In the genomic region with DNA sequence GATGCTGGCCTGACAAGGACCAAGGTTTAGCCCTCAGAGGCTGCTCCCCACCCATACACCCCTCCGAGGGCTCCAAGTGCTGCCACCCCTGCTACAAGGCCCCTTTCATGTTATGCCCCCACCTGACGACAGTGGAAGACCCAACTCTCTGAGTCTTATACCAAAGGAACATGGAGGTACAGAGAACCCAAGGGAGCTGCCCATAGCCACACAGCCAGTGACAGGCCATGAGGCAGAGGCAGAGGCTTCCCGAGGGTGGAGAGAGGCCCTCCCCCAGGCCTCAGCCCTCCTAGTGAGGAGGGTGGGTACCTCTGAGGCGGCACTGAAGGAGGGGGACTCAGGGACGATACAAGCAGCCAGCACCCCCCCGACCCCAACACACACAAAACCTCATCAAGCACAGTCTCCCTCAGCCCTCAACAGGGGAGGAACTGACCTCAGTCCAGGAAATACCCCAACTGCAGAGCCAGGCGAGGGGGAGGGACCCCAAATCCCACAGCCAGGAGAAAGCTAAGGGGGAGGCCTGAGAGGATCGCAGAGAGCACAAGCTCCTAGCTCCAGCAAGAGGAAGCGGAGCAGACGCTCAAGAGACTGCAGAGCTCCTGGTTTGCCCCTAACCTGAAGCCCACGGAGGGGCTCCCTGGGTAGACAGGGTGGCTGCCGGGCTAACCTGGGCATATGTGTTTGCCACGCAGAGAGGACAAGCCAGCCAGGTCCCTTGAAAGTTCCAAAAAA, we compare ENCODE assay signal across 17 cellular contexts. TPM values are rescaled to one million over a fixed set of nuclear protein-coding genes. Genes with fewer than 3 reads are reported as not detected.
DNase-seq lines count a peak whose midpoint lies in the region; ATAC-seq and TF ChIP-seq lines count a peak whose summit lies in the region.
"Had no signal": no experiment of that assay in that cellular context is flagged by ENCODE, and none has a peak within 500 bp of the region (broad histone marks: within the 10 kb centered on the region; RNA-seq: fewer than 3 reads in every experiment).

No MANE protein-coding gene starts in this region.

- dilution Hi-C loops in IMR-90 (cut with HindIII; ENCODE audit: low sequenced_read_pairs, unreplicated experiment), result no loop called here

- no peaks in the 10 kb centered on the region for H3K36me3 Mint-ChIP-seq in activated CD4-positive, alpha-beta T cell treated with anti-CD3 and anti-CD28 coated beads, Interleukin-2, amount 10 ng/mL, durations not matched to agents 7 days and 5 days (ENCODE audit: low read depth)
- H3K36me3 Mint-ChIP-seq: CD4-positive, CD25-positive, alpha-beta regulatory T cell had no signal

- H3K9me3 ChIP-seq in IMR-90 (ENCODE audit: control insufficient read depth, insufficient read depth, low read length), result no peaks in the 10 kb centered on the region
- H3K9me3 ChIP-seq in WERI-Rb-1 (ENCODE audit: severe bottlenecking), result no peaks in the 10 kb centered on the region

- peak overlapping the region; percentile 38 for H2AK9ac ChIP-seq in IMR-90 (replicated peaks; ENCODE audit: low read depth, low read length, poor library complexity)

- TF ChIP-seq CTCF in IMR-90 (conservative IDR thresholded peaks at IDR 0.05; ENCODE audit: low read depth, low read length) (no peak), WERI-Rb-1 (IDR thresholded peaks at IDR 0.05; ENCODE audit: low read depth, low read length) (no peak)

- H3K4ac ChIP-seq in IMR-90 (ENCODE audit: low read depth, low read length), result peak overlapping the region; percentile 69

- peaks cover 5% of the 10 kb centered on the region for H3K36me3 ChIP-seq in IMR-90 (ENCODE audit: control insufficient read depth, insufficient read depth, low read length)
- H3K36me3 ChIP-seq in WERI-Rb-1, result peaks cover 21% of the 10 kb centered on the region

- peak overlapping the region; percentile 12; the same call in 1 of the 2 replicates for H2BK20ac ChIP-seq in IMR-90 (ENCODE audit: low read depth, low read length)

- 65% methylated on average over 4 of the region's 13 CpGs; no CpG with 5 or more reads in 1 of the 2 experiments for WGBS in IMR-90 (ENCODE audit: extremely low coverage in 2 of 2, insufficient read length in 1 of 2), 2 experiments

- H4K8ac ChIP-seq in IMR-90 (ENCODE audit: low read depth in 2 of 2, low read length in 2 of 2), result peak overlapping the region; percentile 17 to 94

- H3K27ac ChIP-seq in IMR-90 (ENCODE audit: insufficient read depth, low read length), result peak overlapping the region; percentile 57
- H3K27ac ChIP-seq in WERI-Rb-1, result peak overlapping the region; percentile 98
- H3K27ac ChIP-seq in temporal lobe (ENCODE audit: low read depth, low read length), result peak overlapping the region; percentile 47
- H3K27ac ChIP-seq: parathyroid adenoma, RWPE1 had no signal

- H3K79me1 ChIP-seq in IMR-90 (ENCODE audit: low read depth in 1 of 2, low read length in 2 of 2), result no peaks in the 10 kb centered on the region

- H3K4me2 ChIP-seq in IMR-90 (ENCODE audit: low read depth, low read length), result no peak overlapping the region

- H3K9ac ChIP-seq in IMR-90 (ENCODE audit: low read depth, low read length), result peak overlapping the region; percentile 61
- H3K9ac ChIP-seq: parathyroid adenoma had no signal

- CTCF ChIA-PET in IMR-90 (lab: Yijun Ruan, JAX), result interaction anchor here (1.7 kb wide), 1 partner anchor 9 kb away, joined by 13 read pairs; no protein-coding TSS in a partner anchor
- CTCF ChIA-PET in activated CD4-positive, alpha-beta T cell treated with anti-CD3 and anti-CD28 coated beads, Interleukin-2, amount 10 ng/mL, durations not matched to agents 7 days and 5 days (lab: Charles Lee), result interaction anchor here (1.2 to 1.5 kb wide), 2 partner anchors 11 to 19 kb away, joined by 3 to 4 read pairs; no protein-coding TSS in a partner anchor

- peak overlapping the region; percentile 78; the same call in 1 of the 2 replicates for H3K18ac ChIP-seq in IMR-90 (ENCODE audit: low read depth, low read length)

- POLR2A ChIA-PET in IMR-90 (lab: Charles Lee; ENCODE audit: unreplicated experiment), result no interaction called here
- POLR2A ChIA-PET in activated CD4-positive, alpha-beta T cell treated with anti-CD3 and anti-CD28 coated beads, Interleukin-2, amount 10 ng/mL, durations not matched to agents 7 days and 5 days (lab: Charles Lee), result no interaction called here

- TF ChIP-seq RAD21 in IMR-90 (IDR thresholded peaks at IDR 0.05; ENCODE audit: low read length), result no peak

- no peak overlapping the region for H3K56ac ChIP-seq in IMR-90 (ENCODE audit: extremely low read depth, insufficient read depth, low read length)

- BruUV-seq in IMR-90 (replicated peaks; lab: Mats Ljungman, UMichigan), result no TSS peak

- H4K91ac ChIP-seq in IMR-90 (ENCODE audit: insufficient read depth, low read depth, low read length), result peak overlapping the region; percentile 56; the same call in 1 of the 2 replicates

- H3K9me3 Mint-ChIP-seq in activated CD4-positive, alpha-beta T cell treated with anti-CD3 and anti-CD28 coated beads, Interleukin-2, amount 10 ng/mL, durations not matched to agents 7 days and 5 days, result no peaks in the 10 kb centered on the region
- H3K9me3 Mint-ChIP-seq: activated CD4-positive, alpha-beta memory T cell treated with anti-CD3 and anti-CD28 coated beads, Interleukin-2, amount 10 ng/mL, durations not matched to agents 7 days and 5 days; CD4-positive, CD25-positive, alpha-beta regulatory T cell had no signal

- no peaks in the 10 kb centered on the region for H3K27me3 Mint-ChIP-seq in activated CD4-positive, alpha-beta T cell treated with anti-CD3 and anti-CD28 coated beads, Interleukin-2, amount 10 ng/mL, durations not matched to agents 7 days and 5 days
- H3K27me3 Mint-ChIP-seq: activated CD4-positive, alpha-beta memory T cell treated with anti-CD3 and anti-CD28 coated beads, Interleukin-2, amount 10 ng/mL, durations not matched to agents 7 days and 5 days; CD4-positive, CD25-positive, alpha-beta regulatory T cell had no signal

- H2AK5ac ChIP-seq in IMR-90 (ENCODE audit: low read depth, low read length), result peak overlapping the region; percentile 51

- H2AFZ ChIP-seq in IMR-90 (replicated peaks; ENCODE audit: low read length, poor library complexity), result peak overlapping the region; percentile 85
- H2AFZ ChIP-seq: parathyroid adenoma had no signal

- peak overlapping the region; percentile 44 for H2BK120ac ChIP-seq in IMR-90 (ENCODE audit: low read depth, low read length)

- H3K4me3 ChIP-seq in IMR-90 (ENCODE audit: insufficient read depth, low read depth, low read length), result no peak overlapping the region
- peak overlapping the region; percentile 14; the same call in 1 of the 2 replicates for H3K4me3 ChIP-seq in WERI-Rb-1 (ENCODE audit: low read depth, low read length)
- H3K4me3 ChIP-seq: lung had no signal

- no peak for TF ChIP-seq POLR2A in IMR-90 (IDR thresholded peaks at IDR 0.05; ENCODE audit: low read depth, low read length)

- H3K14ac ChIP-seq in IMR-90 (replicated peaks; ENCODE audit: low read depth, low read length), result peak overlapping the region; percentile 51

- H3K4me1 ChIP-seq in IMR-90 (ENCODE audit: control insufficient read depth, insufficient read depth, low read length), result peaks cover 13% of the 10 kb centered on the region
- H3K4me1 ChIP-seq: parathyroid adenoma had no signal

- H2BK5ac ChIP-seq in IMR-90 (ENCODE audit: low read depth, low read length, poor library complexity, severe bottlenecking), result no peak overlapping the region

- no peak overlapping the region for H3K4me3 Mint-ChIP-seq in activated CD4-positive, alpha-beta T cell treated with anti-CD3 and anti-CD28 coated beads, Interleukin-2, amount 10 ng/mL, durations not matched to agents 7 days and 5 days
- H3K4me3 Mint-ChIP-seq: activated CD4-positive, alpha-beta memory T cell treated with anti-CD3 and anti-CD28 coated beads, Interleukin-2, amount 10 ng/mL, durations not matched to agents 7 days and 5 days; CD4-positive, CD25-positive, alpha-beta regulatory T cell had no signal

- peak overlapping the region; percentile 97 for H4K5ac ChIP-seq in IMR-90 (ENCODE audit: low read depth, low read length)

- H3K27ac Mint-ChIP-seq in activated CD4-positive, alpha-beta T cell treated with anti-CD3 and anti-CD28 coated beads, Interleukin-2, amount 10 ng/mL, durations not matched to agents 7 days and 5 days, result no peak overlapping the region
- H3K27ac Mint-ChIP-seq: activated CD4-positive, alpha-beta memory T cell treated with anti-CD3 and anti-CD28 coated beads, Interleukin-2, amount 10 ng/mL, durations not matched to agents 7 days and 5 days; CD4-positive, CD25-positive, alpha-beta regulatory T cell had no signal

- peaks cover 6% of the 10 kb centered on the region; the same call in 1 of the 2 replicates for H3K9me1 ChIP-seq in IMR-90 (ENCODE audit: insufficient read depth, low read length)

- ATAC-seq in IMR-90 (ENCODE audit: low read depth), result peak; percentile 35

- intact Hi-C loops in IMR-90 (cut with micrococcal nuclease), result no loop called here

- no peak overlapping the region for H2BK15ac ChIP-seq in IMR-90 (ENCODE audit: low read depth, low read length)

- no peaks in the 10 kb centered on the region for H3K4me1 Mint-ChIP-seq in activated CD4-positive, alpha-beta T cell treated with anti-CD3 and anti-CD28 coated beads, Interleukin-2, amount 10 ng/mL, durations not matched to agents 7 days and 5 days
- H3K4me1 Mint-ChIP-seq: activated CD4-positive, alpha-beta memory T cell treated with anti-CD3 and anti-CD28 coated beads, Interleukin-2, amount 10 ng/mL, durations not matched to agents 7 days and 5 days; CD4-positive, CD25-positive, alpha-beta regulatory T cell had no signal

- no peaks in the 10 kb centered on the region for H4K20me1 ChIP-seq in IMR-90 (ENCODE audit: insufficient read depth, low read length)

- in situ Hi-C loops in IMR-90 (cut with MboI; ENCODE audit: low sequenced_read_pairs), result no loop called here

- H3K23ac ChIP-seq in IMR-90 (ENCODE audit: low read depth, low read length), result no peak overlapping the region; the same call in 1 of the 2 replicates

- H3K27me3 ChIP-seq in IMR-90 (ENCODE audit: control insufficient read depth, insufficient read depth, low read length) (no peaks in the 10 kb centered on the region), WERI-Rb-1 (ENCODE audit: insufficient read depth, low read depth, severe bottlenecking) (no peaks in the 10 kb centered on the region)

- DNase-seq in IMR-90 (no peak), WERI-Rb-1 (peak; percentile 52), iris pigment epithelial cell (ENCODE audit: low read depth) (peak; percentile 50), HK-2 (ENCODE audit: unreplicated experiment) (no peak)
- no peak for DNase-seq in activated CD4-positive, alpha-beta T cell treated with anti-CD3 and anti-CD28 coated beads, Interleukin-2, amount 10 ng/mL, durations not matched to agents 7 days and 5 days
- DNase-seq in effector CD8-positive, alpha-beta T cell (lab: John Stamatoyannopoulos, UW), result no peak
- DNase-seq: activated CD4-positive, alpha-beta memory T cell treated with anti-CD3 and anti-CD28 coated beads, Interleukin-2, amount 10 ng/mL, durations not matched to agents 7 days and 5 days; activated naive CD4-positive, alpha-beta T cell; CD4-positive, CD25-positive, alpha-beta regulatory T cell; central memory CD4-positive, alpha-beta T cell; EL; NCI-H146; T1000 had no signal

RNA-seq across cellular contexts. Expression of gene ANAPC7, which starts 36.9 kb away (rescaled TPM):
- total RNA-seq in IMR-90 (2012; rRNA removed) (57.9 and 61.4 TPM in 2 replicates), temporal lobe (32.0 TPM)
- 38.7 and 46.4 TPM in 2 replicates for polyA plus RNA-seq in IMR-90 (2012; rRNA removed)
- polyA plus RNA-seq in IMR-90 (2012; cell fraction: cytosol; rRNA removed), result 22.9 and 25.4 TPM in 2 replicates
- polyA plus RNA-seq in IMR-90 (2012; cell fraction: nucleus; rRNA removed; ENCODE audit: low replicate concordance), result 78.7 and 172 TPM in 2 replicates
- 10 to 100 TPM; 61.8 to 67.7 TPM for total RNA-seq in activated CD4-positive, alpha-beta T cell treated with anti-CD3 and anti-CD28 coated beads, Interleukin-2, amount 10 ng/mL, durations not matched to agents 7 days and 5 days

Comparison
In these comparisons a context has a peak if more than half of its experiments do, and no peak if none do; other contexts are left out.
1. DNase-seq: peak in WERI-Rb-1 (single experiment) and iris pigment epithelial cell (single experiment); none in IMR-90 (single experiment), activated CD4-positive, alpha-beta T cell treated with anti-CD3 and anti-CD28 coated beads, Interleukin-2, amount 10 ng/mL, durations not matched to agents 7 days and 5 days (single experiment), effector CD8-positive, alpha-beta T cell (single experiment) and HK-2 (single experiment).
2. H3K27ac ChIP-seq: peak in every context shown above with its lines; median percentile 98 in WERI-Rb-1; 57 in IMR-90; 47 in temporal lobe.